Comparison of ENCODE assay signal across 8 cellular contexts in genomic region chr2:201532686-201533304, GRCh38.
DNase-seq lines count a peak whose midpoint lies in the region; ATAC-seq and TF ChIP-seq lines count a peak whose summit lies in the region.

No MANE protein-coding gene starts in this region.

- intact Hi-C loops in activated T-helper 1 cell treated with anti-CD3 and anti-CD28 coated beads, Interleukin-12 subunit alpha, Interleukin-12 subunit beta, Interleukin-2, Interleukin-4 antibody, amounts not matched to agents 30 ng/mL and 10 ng/mL and 1 ng/mL, durations not matched to agents 14 hours and 24 hours and 36 hours (cut with micrococcal nuclease), result loop anchor here (10.0 kb wide), 1 partner anchor 298 kb away; no protein-coding TSS in a partner anchor
- intact Hi-C loops in upper lobe of right lung (cut with DNase I), result no loop called here

- no peak overlapping the region for H3K27ac ChIP-seq in upper lobe of right lung

- H3K4me1 ChIP-seq in upper lobe of right lung, result no peaks in the 10 kb centered on the region

- H3K4me1 Mint-ChIP-seq in activated T-helper 1 cell treated with anti-CD3 and anti-CD28 coated beads, Interleukin-12 subunit alpha, Interleukin-12 subunit beta, Interleukin-2, Interleukin-4 antibody, amounts not matched to agents 30 ng/mL and 10 ng/mL and 1 ng/mL, durations not matched to agents 14 hours and 24 hours and 36 hours (ENCODE audit: low read depth), result no peaks in the 10 kb centered on the region
- no peaks in the 10 kb centered on the region for H3K4me1 Mint-ChIP-seq in T-helper 17 cell

- H3K9me3 Mint-ChIP-seq in activated T-helper 1 cell treated with anti-CD3 and anti-CD28 coated beads, Interleukin-12 subunit alpha, Interleukin-12 subunit beta, Interleukin-2, Interleukin-4 antibody, amounts not matched to agents 30 ng/mL and 10 ng/mL and 1 ng/mL, durations not matched to agents 14 hours and 24 hours and 36 hours, result peaks cover 45% of the 10 kb centered on the region

- H3K27me3 Mint-ChIP-seq in activated T-helper 1 cell treated with anti-CD3 and anti-CD28 coated beads, Interleukin-12 subunit alpha, Interleukin-12 subunit beta, Interleukin-2, Interleukin-4 antibody, amounts not matched to agents 30 ng/mL and 10 ng/mL and 1 ng/mL, durations not matched to agents 14 hours and 24 hours and 36 hours (ENCODE audit: insufficient read depth), result peaks cover 2% of the 10 kb centered on the region
- no peaks in the 10 kb centered on the region for H3K27me3 Mint-ChIP-seq in T-helper 17 cell

- H3K27me3 ChIP-seq in upper lobe of right lung, result no peaks in the 10 kb centered on the region
- H3K27me3 ChIP-seq in H7 (ENCODE audit: control insufficient read depth, insufficient read depth, low read length), result no peaks in the 10 kb centered on the region

- H3K36me3 ChIP-seq in upper lobe of right lung, result no peaks in the 10 kb centered on the region
- H3K36me3 ChIP-seq in H7 (replicated peaks; ENCODE audit: control insufficient read depth, insufficient read depth, low read length), result no peaks in the 10 kb centered on the region

- TF ChIP-seq CTCF in upper lobe of right lung (IDR thresholded peaks at IDR 0.05), result no peak

- ATAC-seq in HG03108 (IDR thresholded peaks at IDR 0.05; ENCODE audit: unreplicated experiment), result peak; percentile 97
- ATAC-seq in upper lobe of right lung, result peak; percentile 53
- no peak for ATAC-seq in T-helper 17 cell
- ATAC-seq in GM19455 (IDR thresholded peaks at IDR 0.05; ENCODE audit: unreplicated experiment), result no peak

- DNase-seq in stimulated activated CD4-positive, alpha-beta T cell treated with anti-CD3 and anti-CD28 coated beads, Interleukin-15, amount 100 ng/mL, for 24 hours, result peak; percentile 21
- no peak for DNase-seq in stimulated activated CD4-positive, alpha-beta T cell treated with anti-CD3 and anti-CD28 coated beads, Interleukin-2, amount 100 ng/mL, for 24 hours
- DNase-seq in activated T-helper 1 cell treated with anti-CD3 and anti-CD28 coated beads, Interleukin-12 subunit alpha, Interleukin-12 subunit beta, Interleukin-2, Interleukin-4 antibody, amounts not matched to agents 30 ng/mL and 10 ng/mL and 1 ng/mL, durations not matched to agents 14 hours and 24 hours and 36 hours (ENCODE audit: low spot score), result no peak
- no peak for DNase-seq in upper lobe of right lung
- DNase-seq in T-helper 17 cell, result no peak
- DNase-seq in H7, result no peak

- peaks cover 12% of the 10 kb centered on the region for H3K9me3 ChIP-seq in upper lobe of right lung
- peaks cover 5% of the 10 kb centered on the region for H3K9me3 ChIP-seq in T-helper 17 cell (ENCODE audit: control insufficient read depth, low read length, poor library complexity, severe bottlenecking)

- H3K27ac Mint-ChIP-seq in activated T-helper 1 cell treated with anti-CD3 and anti-CD28 coated beads, Interleukin-12 subunit alpha, Interleukin-12 subunit beta, Interleukin-2, Interleukin-4 antibody, amounts not matched to agents 30 ng/mL and 10 ng/mL and 1 ng/mL, durations not matched to agents 14 hours and 24 hours and 36 hours, result peak overlapping the region; percentile 6
- H3K27ac Mint-ChIP-seq in T-helper 17 cell, result no peak overlapping the region

- H3K4me3 ChIP-seq in upper lobe of right lung (no peak overlapping the region), H7 (ENCODE audit: insufficient read depth, low read depth, low read length) (no peak overlapping the region)

- H3K36me3 Mint-ChIP-seq in activated T-helper 1 cell treated with anti-CD3 and anti-CD28 coated beads, Interleukin-12 subunit alpha, Interleukin-12 subunit beta, Interleukin-2, Interleukin-4 antibody, amounts not matched to agents 30 ng/mL and 10 ng/mL and 1 ng/mL, durations not matched to agents 14 hours and 24 hours and 36 hours (ENCODE audit: low read depth), result peaks cover 2% of the 10 kb centered on the region
- peaks cover 2% of the 10 kb centered on the region for H3K36me3 Mint-ChIP-seq in T-helper 17 cell (ENCODE audit: low read depth)

- H3K4me3 Mint-ChIP-seq in activated T-helper 1 cell treated with anti-CD3 and anti-CD28 coated beads, Interleukin-12 subunit alpha, Interleukin-12 subunit beta, Interleukin-2, Interleukin-4 antibody, amounts not matched to agents 30 ng/mL and 10 ng/mL and 1 ng/mL, durations not matched to agents 14 hours and 24 hours and 36 hours, result no peak overlapping the region
- H3K4me3 Mint-ChIP-seq in T-helper 17 cell, result no peak overlapping the region

Comparison
In these comparisons a context has a peak if more than half of its experiments do, and no peak if none do; other contexts are left out.
1. ATAC-seq: peak in HG03108 (single experiment) and upper lobe of right lung (single experiment); none in T-helper 17 cell (single experiment) and GM19455 (single experiment).